Comparison of ENCODE assay signal across 1 cellular context in genomic region chr16:84973776-84974523, GRCh38.
TF ChIP-seq lines count a peak whose summit lies in the region.

No MANE protein-coding gene starts in this region.

TF ChIP-seq in HepG2, 621 proteins besides CTCF, POLR2A, EP300 and RAD21:
- TF ChIP-seq ZSCAN30 (CRISPR knock-in tag; IDR thresholded peaks at IDR 0.05) (no peak), ZC3H13 (CRISPR knock-in tag; IDR thresholded peaks at IDR 0.05) (0 out of 2 replicates have a peak, but pooled peaks have one; percentile 25), POLR2G (IDR thresholded peaks at IDR 0.05; ENCODE audit: low read depth, low read length) (0 out of 2 replicates have a peak, but pooled peaks have one; percentile 18), KDM3A (CRISPR knock-in tag; IDR thresholded peaks at IDR 0.05; ENCODE audit: low read depth) (no peak), MED8 (CRISPR knock-in tag; IDR thresholded peaks at IDR 0.05; ENCODE audit: insufficient replicate concordance) (no peak), HNF4G (IDR thresholded peaks at IDR 0.05; ENCODE audit: borderline replicate concordance, low read depth, low read length) (no peak), HNF4G (CRISPR knock-in tag; IDR thresholded peaks at IDR 0.05; ENCODE audit: borderline replicate concordance, low read depth) (no peak), PHF20 (CRISPR knock-in tag; IDR thresholded peaks at IDR 0.05) (no peak), TCF12 (IDR thresholded peaks at IDR 0.05) (no peak), TCF12 (CRISPR knock-in tag; IDR thresholded peaks at IDR 0.05) (no peak), ZNF317 (CRISPR knock-in tag; IDR thresholded peaks at IDR 0.05) (no peak), TERF1 (CRISPR knock-in tag; IDR thresholded peaks at IDR 0.05) (no peak), MAX (IDR thresholded peaks at IDR 0.05) (no peak), ZNF577 (CRISPR knock-in tag; IDR thresholded peaks at IDR 0.05; ENCODE audit: borderline replicate concordance, low read depth) (no peak), AGO2 (optimal IDR thresholded peaks at IDR 0.05; ENCODE audit: low read depth, low read length) (peak; percentile 72)
